Comparison of ENCODE assay signal across 23 cellular contexts in genomic region chr13:97302611-97303010, GRCh38.
DNase-seq lines count a peak whose midpoint lies in the region; ATAC-seq lines count a peak whose summit lies in the region.
"Had no signal": no experiment of that assay in that cellular context is flagged by ENCODE, and none has a peak within 500 bp of the region (broad histone marks: within the 10 kb centered on the region; RNA-seq: fewer than 3 reads in every experiment).

No MANE protein-coding gene starts in this region.

- intact Hi-C loops in left colon (cut with DNase I, micrococcal nuclease) = no loop called here

- DNase-seq in DMS153 (lab: John Stamatoyannopoulos, UW) = peak; percentile 40
- no peak for DNase-seq in DMS153 treated with DMSO at 0.1 percent for 48 hours (lab: John Stamatoyannopoulos, UW; ENCODE audit: unreplicated experiment)
- no peak for DNase-seq in left colon
- no peak for DNase-seq in AG08395 (ENCODE audit: low spot score)
- DNase-seq in NCI-H1436 treated with DMSO at 0.1 percent for 48 hours (lab: John Stamatoyannopoulos, UW) = no peak
- DNase-seq: activated CD4-positive, CD25-positive, alpha-beta regulatory T cell; activated CD8-positive, alpha-beta T cell treated with anti-CD3 and anti-CD28 coated beads, Interleukin-2, amount 10 ng/mL, durations not matched to agents 7 days and 5 days; activated T-cell treated with anti-CD3 and anti-CD28 coated beads, Interleukin-2, amount 50 U/mL, for 48 hours; Caco-2; GM23248; naive B cell; NCI-H1105; NCI-H524 treated with DMSO at 0.1 percent for 48 hours; ovary; SJCRH30; stimulated activated CD4-positive, alpha-beta T cell treated with anti-CD3 and anti-CD28 coated beads, Interleukin-2, amount 100 ng/mL, for 24 hours; stimulated activated naive CD8-positive, alpha-beta T cell treated with anti-CD3 and anti-CD28 coated beads, Interleukin-15, Interleukin-2, amounts not matched to agents 100 U/mL and 50 U/mL, for 24 hours; T-helper 2 cell had no signal

- H3K27ac ChIP-seq in temporal lobe (ENCODE audit: low read depth, low read length) = peak overlapping the region; percentile 45
- H3K27ac ChIP-seq: 22Rv1, GM23248, ovary, SJCRH30 had no signal

- peak; percentile 88 for ATAC-seq in esophagus mucosa
- ATAC-seq in left colon = peak; percentile 77
- ATAC-seq in GM19035 (IDR thresholded peaks at IDR 0.05; ENCODE audit: unreplicated experiment) = no peak
- ATAC-seq: activated CD8-positive, alpha-beta T cell treated with anti-CD3 and anti-CD28 coated beads, Interleukin-2, amount 10 ng/mL, durations not matched to agents 7 days and 5 days; activated naive CD4-positive, alpha-beta T cell treated with anti-CD3 and anti-CD28 coated beads, Interleukin-2, amount 50 U/mL, for 72 hours; stimulated activated naive CD8-positive, alpha-beta T cell treated with anti-CD3 and anti-CD28 coated beads, Interleukin-15, Interleukin-2, amounts not matched to agents 100 U/mL and 50 U/mL, for 24 hours had no signal
